In genomic region chr1:40690919-40691537, GRCh38 we compare ENCODE assay signal across 8 cellular contexts.
DNase-seq lines count a peak whose midpoint lies in the region; ATAC-seq and TF ChIP-seq lines count a peak whose summit lies in the region.

No MANE protein-coding gene starts in this region.

- H2AFZ ChIP-seq in KMS-11 (ENCODE audit: low read depth) = no peak overlapping the region

- DNase-seq in AG04449 (ENCODE audit: low read depth, low spot score) (no peak), choroid plexus epithelial cell (ENCODE audit: low read depth) (no peak), SIG-M5 (lab: John Stamatoyannopoulos, UW) (no peak), amygdala (lab: John Stamatoyannopoulos, UW) (no peak), NCI-H345 treated with DMSO at 0.1 percent for 48 hours (lab: John Stamatoyannopoulos, UW; ENCODE audit: unreplicated experiment) (no peak)

- TF ChIP-seq CTCF in AG04449 (IDR thresholded peaks at IDR 0.05; ENCODE audit: insufficient read depth, low read length, missing control alignments) (no peak), KMS-11 (conservative IDR thresholded peaks at IDR 0.05; ENCODE audit: low read depth, low read length) (no peak), choroid plexus epithelial cell (conservative IDR thresholded peaks at IDR 0.05; ENCODE audit: low read depth, low read length) (no peak)

- H3K4me2 ChIP-seq in KMS-11 = peak overlapping the region; percentile 96

- H4K20me1 ChIP-seq in KMS-11 (ENCODE audit: insufficient read depth) = no peaks in the 10 kb centered on the region

- POLR2A ChIA-PET in AG04449 (lab: Yijun Ruan, JAX) = interaction anchor here (0.7 to 1.6 kb wide), 9 partner anchors 9 to 135 kb away, joined by 3 to 10 read pairs (median 3); no protein-coding TSS in a partner anchor

- H3K27ac ChIP-seq in KMS-11 = peak overlapping the region; percentile 97
- peak overlapping the region; percentile 91 for H3K27ac ChIP-seq in muscle layer of duodenum (ENCODE audit: low read length)

- ATAC-seq in GM21723 (IDR thresholded peaks at IDR 0.05; ENCODE audit: unreplicated experiment) = no peak

- H3K9ac ChIP-seq in KMS-11 = peak overlapping the region; percentile 100; the same call in 1 of the 2 replicates

- H3K79me2 ChIP-seq in KMS-11 (ENCODE audit: insufficient read depth, low read depth) = peaks cover 55% of the 10 kb centered on the region

- H3K27me3 ChIP-seq in KMS-11 (ENCODE audit: insufficient read depth, low read depth) (no peaks in the 10 kb centered on the region), muscle layer of duodenum (ENCODE audit: low read depth, low read length) (no peaks in the 10 kb centered on the region)

- peaks cover 36% of the 10 kb centered on the region for H3K4me1 ChIP-seq in KMS-11 (ENCODE audit: low read depth, poor library complexity, severe bottlenecking)
- H3K4me1 ChIP-seq in muscle layer of duodenum (ENCODE audit: control insufficient read depth in 1 of 2, insufficient read depth in 2 of 2, low read length in 2 of 2) = peaks cover 16 to 23% of the 10 kb centered on the region in 2 donors

- H3K9me3 ChIP-seq in muscle layer of duodenum (ENCODE audit: control insufficient read depth in 1 of 2, low read length in 2 of 2) = no peaks in the 10 kb centered on the region

- H3K36me3 ChIP-seq in KMS-11 (ENCODE audit: insufficient read depth) (no peaks in the 10 kb centered on the region), muscle layer of duodenum (ENCODE audit: control insufficient read depth in 1 of 2, insufficient read depth in 2 of 2, low read length in 2 of 2) (peaks cover 2 to 3% of the 10 kb centered on the region in 2 donors)

- H3K4me3 ChIP-seq in AG04449 (ENCODE audit: low read depth, low read length) = peak overlapping the region; percentile 86
- peak overlapping the region; percentile 1 for H3K4me3 ChIP-seq in KMS-11 (IDR thresholded peaks at IDR 0.05; ENCODE audit: insufficient read depth, low read depth, low read length)
- peak overlapping the region; percentile 93 for H3K4me3 ChIP-seq in choroid plexus epithelial cell (ENCODE audit: low read depth, low read length)
- H3K4me3 ChIP-seq in muscle layer of duodenum (ENCODE audit: low read depth in 1 of 2, low read length in 2 of 2) = peak overlapping the region; percentile 65 to 68

- CTCF ChIA-PET in AG04449 (lab: Yijun Ruan, JAX) = interaction anchor here (0.9 to 4.6 kb wide), 8 partner anchors 10 to 262 kb away, joined by 3 to 29 read pairs (median 4); no protein-coding TSS in a partner anchor

Comparison
In these comparisons a context has a peak if more than half of its experiments do, and no peak if none do; other contexts are left out.
1. H3K4me3 ChIP-seq: peak in every context shown above with its lines; median percentile 93 in choroid plexus epithelial cell; 86 in AG04449; 66 in muscle layer of duodenum; 1 in KMS-11.